In the genomic region with DNA sequence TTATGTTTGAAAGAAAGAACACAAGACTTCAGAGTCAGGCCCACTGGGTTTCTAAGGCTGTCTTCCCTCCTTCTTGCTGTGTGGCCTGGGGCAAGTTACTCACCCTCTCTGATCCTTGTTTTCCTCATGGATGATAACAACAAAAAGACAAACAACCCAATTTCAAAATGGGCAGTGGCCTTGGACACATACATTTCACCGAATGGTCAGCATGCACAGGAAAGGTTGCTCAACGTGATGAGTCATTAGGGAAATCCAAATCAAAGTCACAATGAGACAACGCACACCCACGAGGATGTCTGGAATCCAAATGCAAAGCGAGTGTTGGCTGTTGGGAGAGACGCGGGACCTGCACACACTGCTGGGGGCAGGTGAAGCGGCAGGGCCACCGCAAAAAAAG, we compare ENCODE assay signal across 16 cellular contexts. TPM values are rescaled to one million over a fixed set of nuclear protein-coding genes. Genes with fewer than 3 reads are reported as not detected.
"Had no signal": no experiment of that assay in that cellular context is flagged by ENCODE, and none has a peak within 500 bp of the region (broad histone marks: within the 10 kb centered on the region; RNA-seq: fewer than 3 reads in every experiment).

No MANE protein-coding gene starts in this region.

- H3K9ac ChIP-seq: neural progenitor cell, parathyroid adenoma had no signal

- H3K9me3 ChIP-seq: stomach, thoracic aorta had no signal

- H3K27ac ChIP-seq: neural progenitor cell, parathyroid adenoma, skin epidermis, stomach, thoracic aorta had no signal

- DNase-seq: activated gamma-delta T cell; activated naive CD8-positive, alpha-beta T cell treated with anti-CD3 and anti-CD28 coated beads for 36 hours; activated T-cell treated with anti-CD3 and anti-CD28 coated beads, Interleukin-2, amount 50 U/mL, for 24 hours; anterior cingulate cortex; left ventricle myocardium superior; midbrain; retina; stomach; T-helper 17 cell had no signal

- H3K4me1 ChIP-seq: parathyroid adenoma, stomach had no signal

- ATAC-seq: activated CD4-positive, CD25-positive, alpha-beta regulatory T cell treated with anti-CD3 and anti-CD28 coated beads, Interleukin-2, amount 50 U/mL, for 24 hours; left ventricle myocardium superior; T-helper 17 cell had no signal

- FAIRE-seq: urothelium cell line had no signal

- H3K4me2 ChIP-seq: neural progenitor cell had no signal

- H3K4me3 ChIP-seq: neural progenitor cell, skin epidermis, stomach, thoracic aorta had no signal

- H3K27me3 ChIP-seq: neural progenitor cell had no signal

- H3K36me3 ChIP-seq: neural progenitor cell, stomach, thoracic aorta had no signal

- H2AFZ ChIP-seq: neural progenitor cell, parathyroid adenoma had no signal

RNA-seq across cellular contexts. Expression of gene PPP2R2C, which starts 50.8 kb away (rescaled TPM):
- total RNA-seq: activated naive CD8-positive, alpha-beta T cell treated with anti-CD3 and anti-CD28 coated beads for 36 hours; kidney epithelial cell; T-helper 17 cell had no signal
